Comparison of ENCODE assay signal across 9 cellular contexts in genomic region chr11:86066033-86066432, GRCh38. TPM values are rescaled to one million over a fixed set of nuclear protein-coding genes. Genes with fewer than 3 reads are reported as not detected.
A peak's percentile ranks its signal among the peaks of the same experiment; 100 is the strongest.
DNase-seq lines count a peak whose midpoint lies in the region; ATAC-seq, FAIRE-seq and TF ChIP-seq lines count a peak whose summit lies in the region.
"Had no signal": no experiment of that assay in that cellular context is flagged by ENCODE, and none has a peak within 500 bp of the region (broad histone marks: within the 10 kb centered on the region; RNA-seq: fewer than 3 reads in every experiment).

No MANE protein-coding gene starts in this region.

- no peaks in the 10 kb centered on the region for H3K9me2 ChIP-seq in SU-DHL-6 (replicated peaks; ENCODE audit: insufficient read depth, low read length)

- intact Hi-C loops in gastrocnemius medialis (cut with DNase I; ENCODE audit: low total_unique reads) = loop anchor here (2.0 to 5.0 kb wide), 3 partner anchors 176 to 437 kb away; partner anchors contain the start of genes EED, HIKESHI and TMEM126B

- H3F3A ChIP-seq in SU-DHL-6 (ENCODE audit: insufficient read depth) = peaks cover 21% of the 10 kb centered on the region

- H3K9ac ChIP-seq in SU-DHL-6 (ENCODE audit: low read length) = peak overlapping the region; percentile 86

- H3K79me2 ChIP-seq in SU-DHL-6 (ENCODE audit: insufficient read depth, low read length) = peaks cover 75% of the 10 kb centered on the region

- no peak for FAIRE-seq in H54 (lab: Jason Lieb, UNC)

- TF ChIP-seq POLR2A in gastrocnemius medialis (IDR thresholded peaks at IDR 0.05) = no peak
- no peak for TF ChIP-seq POLR2A in H54 (IDR thresholded peaks at IDR 0.05; ENCODE audit: low read depth, low read length)

- H3K36me3 ChIP-seq in SU-DHL-6 (ENCODE audit: low read length) (no peaks in the 10 kb centered on the region), gastrocnemius medialis (no peaks in the 10 kb centered on the region)

- H3K4me3 ChIP-seq in GM12864 (ENCODE audit: low read depth, low read length) = peak overlapping the region; percentile 76
- peak overlapping the region; percentile 96 for H3K4me3 ChIP-seq in SU-DHL-6 (ENCODE audit: insufficient read depth, low read length, poor library complexity, severe bottlenecking)
- peak overlapping the region; percentile 94 for H3K4me3 ChIP-seq in fibroblast of mammary gland (ENCODE audit: control insufficient read depth, low read depth, low read length)
- H3K4me3 ChIP-seq in gastrocnemius medialis = peak overlapping the region; percentile 80 to 100 (median 90)

- H3K27ac ChIP-seq in SU-DHL-6 (ENCODE audit: low read depth, low read length) = peak overlapping the region; percentile 7; the same call in 1 of the 2 replicates
- peak overlapping the region; percentile 97 to 100 (median 98) for H3K27ac ChIP-seq in gastrocnemius medialis

- H2AFZ ChIP-seq in SU-DHL-6 (ENCODE audit: low read depth, low read length, severe bottlenecking) = no peak overlapping the region

- H3K9me3 ChIP-seq in SU-DHL-6 (ENCODE audit: insufficient read depth, low read length) = no peaks in the 10 kb centered on the region
- no peaks in the 10 kb centered on the region for H3K9me3 ChIP-seq in gastrocnemius medialis

- in situ Hi-C loops in gastrocnemius medialis (cut with MboI; ENCODE audit: low sequenced_read_pairs in 4 of 4) = loop anchor here in 1 of 4 donors (25.0 kb wide), 1 partner anchor 429 kb away; the partner anchor contains the start of genes DLG2, TMEM126A and TMEM126B

- peak overlapping the region; percentile 85 for H3K4me2 ChIP-seq in SU-DHL-6 (ENCODE audit: low read depth, low read length, poor library complexity, severe bottlenecking)

- no peaks in the 10 kb centered on the region for H3K27me3 ChIP-seq in SU-DHL-6 (ENCODE audit: low read length)
- H3K27me3 ChIP-seq in gastrocnemius medialis = no peaks in the 10 kb centered on the region

- TF ChIP-seq CTCF in GM12864 (IDR thresholded peaks at IDR 0.05; ENCODE audit: low read depth, low read length, missing control alignments) = no peak
- TF ChIP-seq CTCF in SU-DHL-6 (IDR thresholded peaks at IDR 0.05; ENCODE audit: insufficient read depth, low read length, poor library complexity, severe bottlenecking) = no peak
- TF ChIP-seq CTCF in fibroblast of mammary gland (conservative IDR thresholded peaks at IDR 0.05; ENCODE audit: control insufficient read depth, insufficient read depth, low read depth, low read length) = no peak
- TF ChIP-seq CTCF in gastrocnemius medialis (IDR thresholded peaks at IDR 0.05 in 4 of 5, conservative IDR thresholded peaks at IDR 0.05 in 1 of 5) = no peak

- peaks cover 40% of the 10 kb centered on the region for H4K20me1 ChIP-seq in SU-DHL-6 (ENCODE audit: low read depth, low read length)

- DNase-seq in GM12864 (ENCODE audit: low read depth) (no peak), fibroblast of mammary gland (ENCODE audit: low read depth) (no peak), gastrocnemius medialis (no peak), H54 (ENCODE audit: insufficient read length, low spot score) (no peak), NCI-H82 treated with DMSO at 0.1 percent for 48 hours (lab: John Stamatoyannopoulos, UW; ENCODE audit: unreplicated experiment) (no peak), left lobe of liver (ENCODE audit: low spot score) (no peak)
- no peak for DNase-seq in stimulated activated CD4-positive, alpha-beta T cell treated with anti-CD3 and anti-CD28 coated beads, Interleukin-1b, Interleukin-23, amount 100 ng/mL, for 48 hours
- DNase-seq: NCI-H1930 had no signal

- peaks cover 56 to 57% of the 10 kb centered on the region in 2 donors for H3K4me1 ChIP-seq in gastrocnemius medialis

- no peak for ATAC-seq in gastrocnemius medialis
- no peak for ATAC-seq in left lobe of liver

RNA-seq across cellular contexts. Expression of gene PICALM, which starts 2.9 kb away (rescaled TPM):
- 100 to 1,000 TPM in 2 of 4 donors, 10 to 100 TPM in 2; 82.3 to 125 (median 107) TPM for total RNA-seq in gastrocnemius medialis
- 70.9 TPM for total RNA-seq in left lobe of liver
